Comparison of ENCODE assay signal across 17 cellular contexts in the genomic region with DNA sequence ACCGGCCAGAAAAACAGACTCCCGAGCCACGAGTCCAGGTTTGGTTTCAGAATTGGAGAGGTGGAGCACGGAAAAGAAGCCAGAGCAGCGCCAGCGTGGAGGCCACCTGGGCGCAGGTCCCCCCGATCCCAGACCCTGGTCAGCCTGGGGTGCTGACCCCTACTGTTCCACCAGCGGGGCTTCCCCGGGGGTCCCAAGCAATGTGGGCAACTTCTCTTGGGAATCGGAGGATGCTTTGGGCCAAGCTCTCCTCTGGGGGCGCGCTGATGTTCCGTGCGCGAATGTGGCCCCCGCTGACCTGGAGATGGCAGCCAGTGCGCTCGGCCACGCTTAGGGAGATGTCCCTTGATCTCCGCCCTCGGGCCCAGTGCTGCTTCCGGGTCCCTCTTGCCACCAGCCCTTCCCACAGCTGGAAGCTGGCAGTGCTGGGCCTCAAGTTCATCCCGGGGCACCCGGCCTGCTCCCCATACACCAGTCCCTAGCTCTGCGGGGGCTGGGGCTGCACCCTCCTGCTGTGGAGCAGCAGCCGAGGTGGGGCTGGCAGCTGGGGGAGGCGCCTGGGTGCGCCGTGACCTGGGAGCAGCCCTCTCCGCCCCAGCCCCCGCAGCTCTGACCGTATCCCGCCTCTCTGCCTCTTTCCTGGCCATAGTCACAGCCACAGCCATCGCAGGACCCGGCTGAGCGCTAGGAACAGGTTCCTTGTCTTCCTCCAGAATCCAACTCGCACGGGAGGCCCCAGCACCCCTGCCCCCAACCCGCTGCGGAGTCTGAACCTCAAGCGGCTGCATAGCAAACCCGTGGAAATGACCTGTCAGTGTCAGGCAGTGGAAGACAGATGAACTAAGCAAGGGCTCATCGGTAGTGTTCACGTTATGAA.
DNase-seq lines count a peak whose midpoint lies in the region; ATAC-seq and TF ChIP-seq lines count a peak whose summit lies in the region.
"Had no signal": no experiment of that assay in that cellular context is flagged by ENCODE, and none has a peak within 500 bp of the region (broad histone marks: within the 10 kb centered on the region; RNA-seq: fewer than 3 reads in every experiment).

No MANE protein-coding gene starts in this region.

- H2BK120ac ChIP-seq in neuronal stem cell (ENCODE audit: low read depth, low read length), result no peak overlapping the region

- H3K4me3 ChIP-seq in PC-9 (no peak overlapping the region), hepatocyte (no peak overlapping the region), neuronal stem cell (ENCODE audit: low read length in 2 of 2) (no peak overlapping the region), ovary (no peak overlapping the region)
- H3K4me3 ChIP-seq: gastroesophageal sphincter had no signal

- peaks cover 2% of the 10 kb centered on the region for H3K79me1 ChIP-seq in neuronal stem cell (ENCODE audit: low read depth, low read length)

- H3K4me1 ChIP-seq in PC-9 (replicated peaks; ENCODE audit: insufficient read depth) (no peaks in the 10 kb centered on the region), hepatocyte (ENCODE audit: insufficient read depth) (peaks cover 10% of the 10 kb centered on the region), neuronal stem cell (ENCODE audit: control insufficient read depth in 2 of 2, insufficient read depth in 1 of 2, low read depth in 1 of 2, low read length in 2 of 2) (peaks cover 3 to 4% of the 10 kb centered on the region in 2 donors), ovary (ENCODE audit: insufficient read depth) (no peaks in the 10 kb centered on the region)

- H4K8ac ChIP-seq in neuronal stem cell (ENCODE audit: low read depth, low read length), result no peak overlapping the region

- H3K79me2 ChIP-seq in PC-9 (ENCODE audit: low read depth), result peaks cover 71% of the 10 kb centered on the region
- H3K79me2 ChIP-seq in hepatocyte, result peaks cover 86% of the 10 kb centered on the region

- H3K36me3 ChIP-seq in PC-9 (ENCODE audit: low read depth) (peaks cover 11% of the 10 kb centered on the region; the same call in 1 of the 2 replicates), hepatocyte (replicated peaks; ENCODE audit: insufficient read depth, low read depth) (no peaks in the 10 kb centered on the region), neuronal stem cell (replicated peaks in 1 of 2; ENCODE audit: control insufficient read depth in 2 of 2, insufficient read depth in 2 of 2, low read length in 2 of 2) (peaks cover 3 to 29% of the 10 kb centered on the region in 2 donors), ovary (no peaks in the 10 kb centered on the region)

- H3K4me2 ChIP-seq in PC-9 (no peak overlapping the region), hepatocyte (peak overlapping the region; percentile 63), neuronal stem cell (ENCODE audit: insufficient read depth, low read length, poor library complexity, severe bottlenecking) (no peak overlapping the region)

- no peak for TF ChIP-seq EP300 in ovary (IDR thresholded peaks at IDR 0.05)

- H2AFZ ChIP-seq in PC-9 (no peak overlapping the region), hepatocyte (no peak overlapping the region), neuronal stem cell (ENCODE audit: low read length) (no peak overlapping the region)

- H4K20me1 ChIP-seq in PC-9 (ENCODE audit: insufficient read depth), result peaks cover 48% of the 10 kb centered on the region
- peaks cover 47% of the 10 kb centered on the region for H4K20me1 ChIP-seq in hepatocyte (ENCODE audit: insufficient read depth, poor library complexity, severe bottlenecking)

- no peak overlapping the region for H2BK12ac ChIP-seq in neuronal stem cell (ENCODE audit: low read length)

- TF ChIP-seq CTCF in PC-9 (conservative IDR thresholded peaks at IDR 0.05) (no peak), hepatocyte (IDR thresholded peaks at IDR 0.05; ENCODE audit: poor library complexity) (no peak), ovary (IDR thresholded peaks at IDR 0.05) (no peak)

- H2AK5ac ChIP-seq in neuronal stem cell (ENCODE audit: low read depth, low read length), result peak overlapping the region; percentile 63

- no peak overlapping the region for H4K91ac ChIP-seq in neuronal stem cell (ENCODE audit: low read depth, low read length, poor library complexity)

- H3K4ac ChIP-seq in neuronal stem cell (ENCODE audit: low read length), result no peak overlapping the region

- H3K14ac ChIP-seq in neuronal stem cell (ENCODE audit: low read length), result no peak overlapping the region

- CTCF ChIA-PET in PC-9 (lab: Charles Lee), result interaction anchor here (0.7 kb wide), 1 partner anchor 698 kb away, joined by 5 read pairs; no protein-coding TSS in a partner anchor

- H3K27me3 ChIP-seq in PC-9 (ENCODE audit: insufficient read depth, low read depth) (no peaks in the 10 kb centered on the region), hepatocyte (no peaks in the 10 kb centered on the region), neuronal stem cell (ENCODE audit: control insufficient read depth in 3 of 3, insufficient read depth in 3 of 3, low read depth in 1 of 3, low read length in 3 of 3) (no peaks in the 10 kb centered on the region), ovary (no peaks in the 10 kb centered on the region)
- H3K27me3 ChIP-seq: gastroesophageal sphincter had no signal

- H3K9ac ChIP-seq in neuronal stem cell (ENCODE audit: low read depth, low read length, poor library complexity), result peak overlapping the region; percentile 1

- TSS peak; percentile 11 for BruUV-seq in PC-9 (replicated peaks; lab: Mats Ljungman, UMichigan)

- H3K9me2 ChIP-seq in PC-9 (ENCODE audit: insufficient read depth), result no peaks in the 10 kb centered on the region
- H3K9me2 ChIP-seq in hepatocyte (replicated peaks; ENCODE audit: insufficient read depth), result no peaks in the 10 kb centered on the region

- H3F3A ChIP-seq in PC-9 (ENCODE audit: insufficient read depth, low read depth), result peaks cover 48% of the 10 kb centered on the region

- no peak overlapping the region for H3K27ac ChIP-seq in PC-9
- H3K27ac ChIP-seq in hepatocyte, result peak overlapping the region; percentile 54
- H3K27ac ChIP-seq in neuronal stem cell (replicated peaks; ENCODE audit: low read length), result no peak overlapping the region
- H3K27ac ChIP-seq in ovary, result no peak overlapping the region
- H3K27ac ChIP-seq: gastroesophageal sphincter had no signal

- peak; percentile 25 for DNase-seq in D341Med (ENCODE audit: low spot score)
- DNase-seq in PC-9, result no peak
- DNase-seq in hepatocyte (ENCODE audit: low spot score), result peak; percentile 41
- no peak for DNase-seq in neuronal stem cell (ENCODE audit: low spot score)
- DNase-seq in NCI-H1105 (lab: John Stamatoyannopoulos, UW), result no peak
- no peak for DNase-seq in head of caudate nucleus
- DNase-seq in ovary, result no peak
- DNase-seq: activated CD4-positive, alpha-beta memory T cell treated with anti-CD3 and anti-CD28 coated beads, Interleukin-2, amount 10 ng/mL, durations not matched to agents 7 days and 5 days; activated T-cell treated with anti-CD3 and anti-CD28 coated beads, Interleukin-2, amount 50 U/mL, for 72 hours; AML-193; central memory CD4-positive, alpha-beta T cell; DMS 273 treated with DMSO at 0.1 percent for 48 hours; NCI-H187 treated with DMSO at 0.1 percent for 48 hours; NCI-H510A treated with DMSO at 0.1 percent for 48 hours; stimulated activated CD4-positive, alpha-beta T cell treated with anti-CD3 and anti-CD28 coated beads, Interleukin-12 subunit alpha, Interleukin-12 subunit beta, amount 100 ng/mL, for 4 hours had no signal

- H3K23ac ChIP-seq in neuronal stem cell (ENCODE audit: low read depth, low read length, poor library complexity), result no peak overlapping the region

- intact Hi-C loops in PC-9 (cut with micrococcal nuclease; ENCODE audit: unreplicated experiment), result no loop called here
- intact Hi-C loops in head of caudate nucleus (cut with DNase I), result no loop called here
- intact Hi-C loops in ovary (cut with DNase I), result no loop called here

- no peak for TF ChIP-seq POLR2A in ovary (IDR thresholded peaks at IDR 0.05)

- no peak overlapping the region for H2BK15ac ChIP-seq in neuronal stem cell (ENCODE audit: low read length)

- no peaks in the 10 kb centered on the region for H3K9me3 ChIP-seq in PC-9 (ENCODE audit: insufficient read depth, low read depth)
- no peaks in the 10 kb centered on the region for H3K9me3 ChIP-seq in hepatocyte (ENCODE audit: low read depth)
- no peaks in the 10 kb centered on the region for H3K9me3 ChIP-seq in neuronal stem cell (replicated peaks in 1 of 2; ENCODE audit: control insufficient read depth in 2 of 2, insufficient read depth in 1 of 2, low read depth in 1 of 2, low read length in 2 of 2)
- no peaks in the 10 kb centered on the region for H3K9me3 ChIP-seq in ovary
- H3K9me3 ChIP-seq: gastroesophageal sphincter had no signal

- peak overlapping the region; percentile 44 for H3K18ac ChIP-seq in neuronal stem cell (ENCODE audit: low read length)

- no peak for ATAC-seq in GM21619 (IDR thresholded peaks at IDR 0.05; ENCODE audit: unreplicated experiment)
- ATAC-seq: activated T-cell treated with anti-CD3 and anti-CD28 coated beads, Interleukin-2, amount 50 U/mL, for 72 hours; gastroesophageal sphincter had no signal

- POLR2A ChIA-PET in PC-9 (lab: Charles Lee; ENCODE audit: unreplicated experiment), result no interaction called here

- 87% methylated on average over 36 of the region's 45 CpGs for WGBS in hepatocyte (ENCODE audit: low lambda C conversion rate, missing lambda C conversion rate)
- no CpG with 5 or more reads among the region's 45 CpGs for WGBS in neuronal stem cell (ENCODE audit: extremely low coverage in 2 of 2, insufficient read length in 2 of 2, insufficient replicate concordance in 1 of 2), 2 donors
- 82 to 83% (median 82%) methylated on average over 40 to 45 of the region's 45 CpGs for WGBS in ovary, 3 donors

- H2BK5ac ChIP-seq in neuronal stem cell (ENCODE audit: low read length), result no peak overlapping the region

Comparison
In these comparisons a context has a peak if more than half of its experiments do, and no peak if none do; other contexts are left out.
1. DNase-seq: peak in D341Med (single experiment) and hepatocyte (single experiment); none in PC-9 (0 of 2), neuronal stem cell (single experiment), NCI-H1105 (single experiment), head of caudate nucleus (0 of 42) and ovary (0 of 5).